In the genomic region with DNA sequence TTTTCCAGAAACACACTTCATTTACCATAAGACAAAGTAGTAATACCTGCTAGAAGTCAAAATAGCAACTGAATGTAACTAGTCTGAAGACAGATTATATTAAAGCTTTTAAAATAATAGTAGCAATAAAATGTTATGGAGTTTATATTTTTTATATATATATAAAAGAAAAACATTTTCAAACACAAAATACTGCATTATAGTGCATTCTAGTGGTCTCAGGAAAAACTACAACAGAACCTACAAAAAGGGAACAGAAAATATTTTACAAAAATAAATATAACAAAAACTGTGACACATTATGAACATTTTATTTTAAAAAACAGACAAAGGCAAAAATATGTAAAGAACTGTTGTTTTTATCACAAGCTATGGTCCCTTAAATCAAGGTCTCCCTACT, we compare ENCODE assay signal across 15 cellular contexts. TPM values are rescaled to one million over a fixed set of nuclear protein-coding genes. Genes with fewer than 3 reads are reported as not detected.
DNase-seq lines count a peak whose midpoint lies in the region; ATAC-seq, FAIRE-seq and TF ChIP-seq lines count a peak whose summit lies in the region.
"Had no signal": no experiment of that assay in that cellular context is flagged by ENCODE, and none has a peak within 500 bp of the region (broad histone marks: within the 10 kb centered on the region; RNA-seq: fewer than 3 reads in every experiment).

No MANE protein-coding gene starts in this region.

- H3K27me3 Mint-ChIP-seq in CD4-positive, alpha-beta memory T cell, result no peaks in the 10 kb centered on the region
- H3K27me3 Mint-ChIP-seq: activated naive CD8-positive, alpha-beta T cell treated with anti-CD3 and anti-CD28 coated beads, Interleukin-2, amount 50 U/mL, for 24 hours had no signal

- no peaks in the 10 kb centered on the region for H3K36me3 ChIP-seq in adipocyte (ENCODE audit: control insufficient read depth, insufficient read depth, low read length, severe bottlenecking)
- no peaks in the 10 kb centered on the region for H3K36me3 ChIP-seq in mucosa of descending colon (ENCODE audit: low read depth)
- no peaks in the 10 kb centered on the region for H3K36me3 ChIP-seq in CD4-positive, alpha-beta memory T cell (ENCODE audit: insufficient read depth, low read length)

- H3K4me1 ChIP-seq in adipocyte (ENCODE audit: control insufficient read depth, insufficient read depth, low read length) (peaks cover 9% of the 10 kb centered on the region), mucosa of descending colon (ENCODE audit: low read depth) (no peaks in the 10 kb centered on the region)
- H3K4me1 ChIP-seq in CD4-positive, alpha-beta memory T cell (ENCODE audit: insufficient read depth, low read length), result no peaks in the 10 kb centered on the region
- H3K4me1 ChIP-seq: transverse colon had no signal

- H3K4me3 ChIP-seq in AG09309 (ENCODE audit: control insufficient read depth, low read depth, low read length) (no peak overlapping the region), adipocyte (ENCODE audit: low read length) (no peak overlapping the region), mucosa of descending colon (no peak overlapping the region)
- H3K4me3 ChIP-seq in CD4-positive, alpha-beta memory T cell (ENCODE audit: low read length in 2 of 2), result no peak overlapping the region
- H3K4me3 ChIP-seq: skin epidermis, transverse colon had no signal

- H3K9ac ChIP-seq in adipocyte (ENCODE audit: low read length), result no peak overlapping the region

- POLR2A ChIA-PET in CD4-positive, alpha-beta memory T cell (lab: Charles Lee; ENCODE audit: partially characterized antibody), result no interaction called here

- no peak overlapping the region for H3K27ac Mint-ChIP-seq in CD4-positive, alpha-beta memory T cell
- H3K27ac Mint-ChIP-seq: activated naive CD8-positive, alpha-beta T cell treated with anti-CD3 and anti-CD28 coated beads, Interleukin-2, amount 50 U/mL, for 24 hours had no signal

- H3K9me3 ChIP-seq in adipocyte (ENCODE audit: control insufficient read depth, low read length), result no peaks in the 10 kb centered on the region
- H3K9me3 ChIP-seq in mucosa of descending colon, result no peaks in the 10 kb centered on the region
- H3K9me3 ChIP-seq in CD4-positive, alpha-beta memory T cell (ENCODE audit: control insufficient read depth in 1 of 2, low read length in 2 of 2), result no peaks in the 10 kb centered on the region
- H3K9me3 ChIP-seq: transverse colon had no signal

- H3K9me3 Mint-ChIP-seq in CD4-positive, alpha-beta memory T cell, result no peaks in the 10 kb centered on the region
- H3K9me3 Mint-ChIP-seq: activated naive CD8-positive, alpha-beta T cell treated with anti-CD3 and anti-CD28 coated beads, Interleukin-2, amount 50 U/mL, for 24 hours had no signal

- intact Hi-C loops in mucosa of descending colon (cut with DNase I, micrococcal nuclease), result no loop called here
- intact Hi-C loops in CD4-positive, alpha-beta memory T cell (cut with micrococcal nuclease), result no loop called here

- CTCF ChIA-PET in CD4-positive, alpha-beta memory T cell (lab: Charles Lee; ENCODE audit: partially characterized antibody), result interaction anchor here (0.6 to 1.3 kb wide), 2 partner anchors 10 to 1854 kb away, joined by 3 read pairs; no protein-coding TSS in a partner anchor

- no peak overlapping the region for H3K4me3 Mint-ChIP-seq in CD4-positive, alpha-beta memory T cell
- H3K4me3 Mint-ChIP-seq: activated naive CD8-positive, alpha-beta T cell treated with anti-CD3 and anti-CD28 coated beads, Interleukin-2, amount 50 U/mL, for 24 hours had no signal

- TF ChIP-seq CTCF in AG09309 (IDR thresholded peaks at IDR 0.05; ENCODE audit: control insufficient read depth, insufficient read depth, low read depth, low read length, missing control alignments) (peak; percentile 19), GM13977 (IDR thresholded peaks at IDR 0.05; ENCODE audit: extremely low read depth, insufficient read depth, missing control alignments) (peak; percentile 24), mucosa of descending colon (IDR thresholded peaks at IDR 0.05) (no peak)

- no peak for ATAC-seq in mucosa of descending colon
- ATAC-seq: activated naive CD8-positive, alpha-beta T cell treated with anti-CD3 and anti-CD28 coated beads, Interleukin-2, amount 50 U/mL, for 24 hours had no signal

- in situ Hi-C loops in GM13977 (cut with MboI; ENCODE audit: low pct_unique_long_range_greater_than_20kb, low sequenced_read_pairs, unreplicated experiment), result no loop called here

- no peak overlapping the region for H3K27ac ChIP-seq in CD4-positive, alpha-beta memory T cell (ENCODE audit: low read depth, low read length)
- H3K27ac ChIP-seq: skin epidermis, transverse colon had no signal

- H3K36me3 Mint-ChIP-seq in CD4-positive, alpha-beta memory T cell, result peaks cover 10 to 19% of the 10 kb centered on the region in 2 donors

- FAIRE-seq in islet of Langerhans (lab: Jason Lieb, UNC), result peak; percentile 74

- no peaks in the 10 kb centered on the region for H3K27me3 ChIP-seq in adipocyte (replicated peaks; ENCODE audit: control insufficient read depth, insufficient read depth, low read length)
- H3K27me3 ChIP-seq in CD4-positive, alpha-beta memory T cell (ENCODE audit: insufficient read depth, low read length), result no peaks in the 10 kb centered on the region
- H3K27me3 ChIP-seq: transverse colon had no signal

- peaks cover 10 to 20% (median 16%) of the 10 kb centered on the region in 4 donors for H3K4me1 Mint-ChIP-seq in CD4-positive, alpha-beta memory T cell

- DNase-seq in AG09309 (ENCODE audit: low read depth) (no peak), GM13977 (ENCODE audit: low spot score) (no peak), adipocyte (ENCODE audit: low read depth) (peak; percentile 54), mucosa of descending colon (no peak), NCI-H774 (lab: John Stamatoyannopoulos, UW) (no peak), NCI-H146 treated with DMSO at 0.1 percent for 48 hours (lab: John Stamatoyannopoulos, UW; ENCODE audit: unreplicated experiment) (no peak)
- DNase-seq in CD4-positive, alpha-beta memory T cell, result no peak
- DNase-seq: activated naive CD8-positive, alpha-beta T cell treated with anti-CD3 and anti-CD28 coated beads, Interleukin-2, amount 50 U/mL, for 24 hours; COR-L47; effector CD8-positive, alpha-beta T cell; NCI-H1436 treated with DMSO at 0.1 percent for 48 hours; T-helper 9 cell; transverse colon had no signal

RNA-seq across cellular contexts. Expression of a gene that starts 48.0 kb away (rescaled TPM):
- 10 to 100 TPM; 36.1 to 45.7 (median 37.7) TPM for total RNA-seq in mucosa of descending colon
- total RNA-seq in CD4-positive, alpha-beta memory T cell, result 10 to 100 TPM; 29.0 to 33.4 TPM
- polyA plus RNA-seq in CD4-positive, alpha-beta memory T cell, result 10 to 100 TPM in 1 of 2 donors, 1 to 10 TPM in 1; 6.7 to 10.2 TPM
